8 cellular contexts compared by ENCODE assay signal in the genomic region with DNA sequence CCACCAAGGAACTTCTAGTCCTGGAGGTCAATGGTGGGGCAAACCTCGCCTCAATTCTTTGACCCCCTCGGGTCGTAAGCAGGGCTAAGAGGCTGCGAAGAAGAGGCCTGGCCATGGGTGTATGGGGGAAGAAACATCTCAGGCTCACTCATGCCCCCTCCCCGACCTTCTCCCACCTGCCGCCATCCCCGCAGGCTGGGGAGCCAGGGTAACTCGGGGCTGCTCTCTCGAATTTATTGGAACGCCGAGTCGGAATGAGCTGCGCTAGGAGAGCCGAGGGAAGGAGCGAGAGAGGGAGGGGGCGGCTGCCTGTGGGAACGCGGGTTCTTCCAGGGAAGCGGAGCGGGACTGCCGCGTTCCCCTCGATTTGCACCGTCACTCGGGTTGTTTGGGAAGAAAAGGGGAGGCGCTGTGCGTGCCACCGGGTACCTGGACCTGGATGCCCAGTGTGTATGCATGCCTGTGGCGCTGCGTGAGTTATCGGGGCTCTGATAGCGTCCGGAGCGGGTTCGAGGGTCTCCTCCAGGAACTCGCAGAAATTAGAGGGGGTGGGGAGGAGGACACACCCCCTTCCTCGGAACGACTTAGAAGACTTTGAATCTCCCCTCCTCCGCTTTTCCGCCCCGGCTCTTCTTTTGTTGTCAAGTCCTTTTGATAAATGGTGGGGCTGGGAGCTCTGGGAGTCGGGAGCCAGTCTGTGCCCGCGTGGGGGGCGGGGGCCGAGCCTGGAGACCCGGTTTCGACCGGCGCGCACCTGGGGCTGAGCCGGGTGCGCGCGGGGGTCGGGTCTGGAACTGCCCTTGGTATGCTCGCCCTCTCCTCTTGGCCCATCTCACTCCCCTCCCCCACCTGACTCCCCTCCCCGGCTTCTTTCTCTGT. TPM values are rescaled to one million over a fixed set of nuclear protein-coding genes. Genes with fewer than 3 reads are reported as not detected.
DNase-seq lines count a peak whose midpoint lies in the region; ATAC-seq and TF ChIP-seq lines count a peak whose summit lies in the region.

No MANE protein-coding gene starts in this region.

- H2BK15ac ChIP-seq in mesenchymal stem cell (ENCODE audit: low read depth, poor library complexity, severe bottlenecking), result peak overlapping the region; percentile 94

- peak overlapping the region; percentile 89 for H2BK120ac ChIP-seq in mesenchymal stem cell (ENCODE audit: low read depth, low read length)

- TF ChIP-seq CTCF in coronary artery (IDR thresholded peaks at IDR 0.05) (no peak), type B pancreatic cell (conservative IDR thresholded peaks at IDR 0.05) (no peak)

- H2AK5ac ChIP-seq in mesenchymal stem cell (ENCODE audit: low read length, severe bottlenecking), result no peak overlapping the region

- DNase-seq in activated naive CD4-positive, alpha-beta T cell (lab: John Stamatoyannopoulos, UW), result no peak
- DNase-seq in NCI-H748 treated with DMSO at 0.1 percent for 48 hours (lab: John Stamatoyannopoulos, UW) (peak; percentile 25), coronary artery (ENCODE audit: low spot score) (no peak), mesenchymal stem cell (peak; percentile 70), type B pancreatic cell (ENCODE audit: extremely low spot score, unreplicated experiment) (peak; percentile 84)

- ATAC-seq in HG03571 (IDR thresholded peaks at IDR 0.05; ENCODE audit: unreplicated experiment), result no peak
- ATAC-seq in GM18520 (IDR thresholded peaks at IDR 0.05; ENCODE audit: unreplicated experiment), result no peak

- H2BK12ac ChIP-seq in mesenchymal stem cell (ENCODE audit: low read length in 2 of 2), result peak overlapping the region; percentile 46 to 82

- peaks cover 0 to 56% of the 10 kb centered on the region in 2 experiments for H3K27me3 ChIP-seq in mesenchymal stem cell (ENCODE audit: control insufficient read depth in 1 of 2, insufficient read depth in 1 of 2, low read length in 2 of 2)

- peaks cover 13 to 23% of the 10 kb centered on the region in 2 experiments for H3K36me3 ChIP-seq in mesenchymal stem cell (ENCODE audit: control insufficient read depth in 1 of 2, insufficient read depth in 2 of 2, low read depth in 1 of 2, low read length in 2 of 2)

- peaks cover 52% of the 10 kb centered on the region for H3K4me1 ChIP-seq in mesenchymal stem cell (ENCODE audit: control insufficient read depth, insufficient read depth, low read depth, low read length)

- H3K9ac ChIP-seq in mesenchymal stem cell (ENCODE audit: low read length), result peak overlapping the region; percentile 100

- peak overlapping the region; percentile 87 for H3K4me2 ChIP-seq in mesenchymal stem cell (ENCODE audit: low read length, poor library complexity, severe bottlenecking)

- peak overlapping the region; percentile 57 for H4K91ac ChIP-seq in mesenchymal stem cell (ENCODE audit: low read length)

- H3K27ac Mint-ChIP-seq in activated naive CD4-positive, alpha-beta T cell treated with anti-CD3 and anti-CD28 coated beads, Interleukin-2, amount 50 U/mL, for 24 hours, result no peak overlapping the region
- peak overlapping the region; percentile 98 for H3K27ac Mint-ChIP-seq in type B pancreatic cell

- H3K4me3 Mint-ChIP-seq in activated naive CD4-positive, alpha-beta T cell treated with anti-CD3 and anti-CD28 coated beads, Interleukin-2, amount 50 U/mL, for 24 hours, result peak overlapping the region; percentile 83
- peak overlapping the region; percentile 94 for H3K4me3 Mint-ChIP-seq in type B pancreatic cell

- H3K9me3 ChIP-seq in mesenchymal stem cell (ENCODE audit: control insufficient read depth, low read length), result no peaks in the 10 kb centered on the region

- peak overlapping the region; percentile 52 for H4K8ac ChIP-seq in mesenchymal stem cell (ENCODE audit: low read length)

- no peaks in the 10 kb centered on the region for H3K9me3 Mint-ChIP-seq in activated naive CD4-positive, alpha-beta T cell treated with anti-CD3 and anti-CD28 coated beads, Interleukin-2, amount 50 U/mL, for 24 hours
- no peaks in the 10 kb centered on the region for H3K9me3 Mint-ChIP-seq in type B pancreatic cell

- H3K4me1 Mint-ChIP-seq in activated naive CD4-positive, alpha-beta T cell treated with anti-CD3 and anti-CD28 coated beads, Interleukin-2, amount 50 U/mL, for 24 hours, result peaks cover 38% of the 10 kb centered on the region
- H3K4me1 Mint-ChIP-seq in type B pancreatic cell (ENCODE audit: unreplicated experiment), result peaks cover 25% of the 10 kb centered on the region

- no peaks in the 10 kb centered on the region for H3K36me3 Mint-ChIP-seq in activated naive CD4-positive, alpha-beta T cell treated with anti-CD3 and anti-CD28 coated beads, Interleukin-2, amount 50 U/mL, for 24 hours
- H3K36me3 Mint-ChIP-seq in type B pancreatic cell, result peaks cover 4% of the 10 kb centered on the region

- H3K27me3 Mint-ChIP-seq in activated naive CD4-positive, alpha-beta T cell treated with anti-CD3 and anti-CD28 coated beads, Interleukin-2, amount 50 U/mL, for 24 hours, result peaks cover 39% of the 10 kb centered on the region
- peaks cover 13% of the 10 kb centered on the region for H3K27me3 Mint-ChIP-seq in type B pancreatic cell

- H3K79me1 ChIP-seq in mesenchymal stem cell (replicated peaks; ENCODE audit: low read length, poor library complexity, severe bottlenecking), result peaks cover 3% of the 10 kb centered on the region

- WGBS in mesenchymal stem cell, result under 1% methylated on average over 41 of the region's 58 CpGs

- no peak overlapping the region for H2BK5ac ChIP-seq in mesenchymal stem cell (ENCODE audit: low read depth, low read length, poor library complexity, severe bottlenecking)

- peak overlapping the region in 1 of 2 experiments; percentile 71 for H3K23ac ChIP-seq in mesenchymal stem cell (ENCODE audit: low read length in 2 of 2)

- H3K18ac ChIP-seq in mesenchymal stem cell (ENCODE audit: low read depth in 1 of 2, low read length in 2 of 2), result peak overlapping the region; percentile 40 to 82

- no peak overlapping the region for H2AFZ ChIP-seq in mesenchymal stem cell (ENCODE audit: low read depth, low read length)

- H3K27ac ChIP-seq in coronary artery (peak overlapping the region; percentile 78 to 100), mesenchymal stem cell (ENCODE audit: low read length, poor library complexity, severe bottlenecking) (no peak overlapping the region)

- peak overlapping the region in 1 of 2 experiments; percentile 34 for H3K4ac ChIP-seq in mesenchymal stem cell (ENCODE audit: low read depth in 1 of 2, low read length in 2 of 2)

- no peak overlapping the region for H3K14ac ChIP-seq in mesenchymal stem cell (ENCODE audit: low read length in 2 of 2)

- H3K4me3 ChIP-seq in coronary artery, result peak overlapping the region; percentile 96
- H3K4me3 ChIP-seq in mesenchymal stem cell (ENCODE audit: insufficient read depth in 1 of 2, low read depth in 1 of 2, low read length in 2 of 2), result peak overlapping the region; percentile 48 to 97

RNA-seq across cellular contexts. Expression of a gene that starts 1.8 kb away (rescaled TPM):
- polyA plus RNA-seq in mesenchymal stem cell (2013, experiment 1 of 2), result 110 TPM
- polyA plus RNA-seq in mesenchymal stem cell (2013, experiment 2 of 2), result 112 TPM
- total RNA-seq in type B pancreatic cell (ENCODE audit: low replicate concordance), result 86.7 and 88.4 TPM in 2 replicates

RNA-seq across cellular contexts. Expression of a gene that starts 28.0 kb away (rescaled TPM):
- polyA plus RNA-seq in mesenchymal stem cell (2013, experiment 1 of 2), result 3.8 TPM
- 5.7 TPM for polyA plus RNA-seq in mesenchymal stem cell (2013, experiment 2 of 2)
- 0.62 and 2.0 TPM in 2 replicates for total RNA-seq in type B pancreatic cell (ENCODE audit: low replicate concordance)

Comparison
In these comparisons a context has a peak if more than half of its experiments do, and no peak if none do; other contexts are left out.
1. DNase-seq: peak in NCI-H748 treated with DMSO at 0.1 percent for 48 hours (single experiment), mesenchymal stem cell (single experiment) and type B pancreatic cell (single experiment); none in activated naive CD4-positive, alpha-beta T cell (0 of 4) and coronary artery (single experiment).